ENCODE assay signal across 9 cellular contexts in genomic region chr13:101258071-101258470, GRCh38.
DNase-seq lines count a peak whose midpoint lies in the region; ATAC-seq, FAIRE-seq and TF ChIP-seq lines count a peak whose summit lies in the region.
"Had no signal": no experiment of that assay in that cellular context is flagged by ENCODE, and none has a peak within 500 bp of the region (broad histone marks: within the 10 kb centered on the region; RNA-seq: fewer than 3 reads in every experiment).

No MANE protein-coding gene starts in this region.

- TF ChIP-seq CTCF in Calu3 (IDR thresholded peaks at IDR 0.05; ENCODE audit: unreplicated experiment) (no peak), RWPE1 (conservative IDR thresholded peaks at IDR 0.05; ENCODE audit: low read depth) (no peak), choroid plexus epithelial cell (conservative IDR thresholded peaks at IDR 0.05; ENCODE audit: low read depth, low read length) (peak; percentile 5)

- intact Hi-C loops in Calu3 (cut with micrococcal nuclease; ENCODE audit: unreplicated experiment): no loop called here

- POLR2A ChIA-PET in RWPE1 (lab: Yijun Ruan, JAX; ENCODE audit: low non-redundant PET): no interaction called here

- H3K4me1 Mint-ChIP-seq in Calu3 (ENCODE audit: low read depth, unreplicated experiment): no peaks in the 10 kb centered on the region
- H3K4me1 Mint-ChIP-seq: natural killer cell had no signal

- no peaks in the 10 kb centered on the region for H3K9me3 Mint-ChIP-seq in Calu3 (ENCODE audit: low read depth, unreplicated experiment)

- ATAC-seq in GM19438 (IDR thresholded peaks at IDR 0.05; ENCODE audit: low read depth, unreplicated experiment) (peak; percentile 97), HG03342 (IDR thresholded peaks at IDR 0.05; ENCODE audit: unreplicated experiment) (peak; percentile 98), left lobe of liver (no peak)

- CTCF ChIA-PET in Calu3 (lab: Charles Lee) (no interaction called here), RWPE1 (lab: Yijun Ruan, JAX) (no interaction called here)

- 0 out of 2 replicates have a peak overlapping the region, but pooled peaks have one; percentile 32 for H3K27ac ChIP-seq in RWPE1

- no peak overlapping the region for H3K4me3 ChIP-seq in choroid plexus epithelial cell (ENCODE audit: low read depth, low read length)

- no peak overlapping the region for H3K4me3 Mint-ChIP-seq in Calu3 (ENCODE audit: low read depth, unreplicated experiment)
- H3K4me3 Mint-ChIP-seq: natural killer cell had no signal

- no peak overlapping the region for H3K27ac Mint-ChIP-seq in Calu3 (ENCODE audit: unreplicated experiment)
- H3K27ac Mint-ChIP-seq: natural killer cell had no signal

- no TSS peak for BruUV-seq in Calu3 (replicated peaks; lab: Mats Ljungman, UMichigan)

- DNase-seq in Calu3: peak; percentile 31
- DNase-seq in RWPE1 (ENCODE audit: low spot score): peak; percentile 44
- peak; percentile 86 for DNase-seq in choroid plexus epithelial cell (ENCODE audit: low read depth)
- peak; percentile 12 to 13 for DNase-seq in stimulated activated CD4-positive, alpha-beta T cell treated with anti-CD3 and anti-CD28 coated beads, Interleukin-1b, Interleukin-23, amount 100 ng/mL, for 4 hours (ENCODE audit: low read depth in 2 of 2)
- DNase-seq in frontal cortex (ENCODE audit: low spot score in 2 of 2): no peak
- no peak for DNase-seq in left lobe of liver (ENCODE audit: low spot score)
- DNase-seq: natural killer cell had no signal

- no peak for FAIRE-seq in frontal cortex (lab: Jason Lieb, UNC)

- H3K27me3 Mint-ChIP-seq in Calu3 (ENCODE audit: unreplicated experiment): no peaks in the 10 kb centered on the region

- H3K36me3 Mint-ChIP-seq in Calu3 (ENCODE audit: insufficient read depth, unreplicated experiment): no peaks in the 10 kb centered on the region
- H3K36me3 Mint-ChIP-seq: natural killer cell had no signal

Comparison
In these comparisons a context has a peak if more than half of its experiments do, and no peak if none do; other contexts are left out.
1. DNase-seq: peak in Calu3 (single experiment), RWPE1 (single experiment), choroid plexus epithelial cell (single experiment) and stimulated activated CD4-positive, alpha-beta T cell treated with anti-CD3 and anti-CD28 coated beads, Interleukin-1b, Interleukin-23, amount 100 ng/mL, for 4 hours (2 of 2); none in frontal cortex (0 of 2) and left lobe of liver (single experiment).